Comparison of ENCODE assay signal across 1 cellular context in the genomic region with DNA sequence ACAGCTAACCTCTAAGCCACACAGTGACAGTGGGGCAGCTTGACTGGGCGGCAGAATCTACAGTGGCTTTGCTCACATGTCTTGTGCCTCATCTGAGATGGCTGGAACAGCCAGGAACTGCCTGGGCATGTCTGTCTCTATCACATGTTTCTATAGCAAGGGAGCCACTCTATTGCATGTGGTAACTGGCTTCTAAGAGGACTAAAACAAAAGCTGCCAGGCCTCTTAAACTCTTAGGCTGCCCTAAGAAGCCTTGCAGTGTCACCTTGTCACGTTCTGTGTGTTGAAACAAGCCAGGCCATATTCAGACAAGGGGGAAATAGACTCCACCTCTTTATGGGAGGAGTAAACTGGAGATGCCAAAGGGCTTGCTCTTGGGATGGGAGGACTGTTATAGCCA.
TF ChIP-seq lines count a peak whose summit lies in the region.

No MANE protein-coding gene starts in this region.

TF ChIP-seq in WTC11, 78 proteins besides CTCF, POLR2A, EP300 and RAD21 (continued from another document):
- TF ChIP-seq, protein P1, sequence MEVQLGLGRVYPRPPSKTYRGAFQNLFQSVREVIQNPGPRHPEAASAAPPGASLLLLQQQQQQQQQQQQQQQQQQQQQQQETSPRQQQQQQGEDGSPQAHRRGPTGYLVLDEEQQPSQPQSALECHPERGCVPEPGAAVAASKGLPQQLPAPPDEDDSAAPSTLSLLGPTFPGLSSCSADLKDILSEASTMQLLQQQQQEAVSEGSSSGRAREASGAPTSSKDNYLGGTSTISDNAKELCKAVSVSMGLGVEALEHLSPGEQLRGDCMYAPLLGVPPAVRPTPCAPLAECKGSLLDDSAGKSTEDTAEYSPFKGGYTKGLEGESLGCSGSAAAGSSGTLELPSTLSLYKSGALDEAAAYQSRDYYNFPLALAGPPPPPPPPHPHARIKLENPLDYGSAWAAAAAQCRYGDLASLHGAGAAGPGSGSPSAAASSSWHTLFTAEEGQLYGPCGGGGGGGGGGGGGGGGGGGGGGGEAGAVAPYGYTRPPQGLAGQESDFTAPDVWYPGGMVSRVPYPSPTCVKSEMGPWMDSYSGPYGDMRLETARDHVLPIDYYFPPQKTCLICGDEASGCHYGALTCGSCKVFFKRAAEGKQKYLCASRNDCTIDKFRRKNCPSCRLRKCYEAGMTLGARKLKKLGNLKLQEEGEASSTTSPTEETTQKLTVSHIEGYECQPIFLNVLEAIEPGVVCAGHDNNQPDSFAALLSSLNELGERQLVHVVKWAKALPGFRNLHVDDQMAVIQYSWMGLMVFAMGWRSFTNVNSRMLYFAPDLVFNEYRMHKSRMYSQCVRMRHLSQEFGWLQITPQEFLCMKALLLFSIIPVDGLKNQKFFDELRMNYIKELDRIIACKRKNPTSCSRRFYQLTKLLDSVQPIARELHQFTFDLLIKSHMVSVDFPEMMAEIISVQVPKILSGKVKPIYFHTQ (CRISPR knock-in tag; IDR thresholded peaks at IDR 0.05) = no peak
- no peak for TF ChIP-seq TEAD4 (CRISPR knock-in tag; IDR thresholded peaks at IDR 0.05)
- TF ChIP-seq, protein P2, sequence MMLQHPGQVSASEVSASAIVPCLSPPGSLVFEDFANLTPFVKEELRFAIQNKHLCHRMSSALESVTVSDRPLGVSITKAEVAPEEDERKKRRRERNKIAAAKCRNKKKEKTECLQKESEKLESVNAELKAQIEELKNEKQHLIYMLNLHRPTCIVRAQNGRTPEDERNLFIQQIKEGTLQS (CRISPR knock-in tag; conservative IDR thresholded peaks at IDR 0.05) = no peak
- TF ChIP-seq PRDM15 (CRISPR knock-in tag; IDR thresholded peaks at IDR 0.05) = no peak
- TF ChIP-seq SMAD3 (CRISPR knock-in tag; IDR thresholded peaks at IDR 0.05; ENCODE audit: borderline replicate concordance) = no peak
TF ChIP-seq in WTC11: peak in this region for 0.
